ENCODE assay signal across 17 cellular contexts in genomic region chr2:204870053-204870452, GRCh38.
A peak's percentile ranks its signal among the peaks of the same experiment; 100 is the strongest.
DNase-seq lines count a peak whose midpoint lies in the region; ATAC-seq, FAIRE-seq and TF ChIP-seq lines count a peak whose summit lies in the region.
"Had no signal": no experiment of that assay in that cellular context is flagged by ENCODE, and none has a peak within 500 bp of the region (broad histone marks: within the 10 kb centered on the region; RNA-seq: fewer than 3 reads in every experiment).

No MANE protein-coding gene starts in this region.

- no peaks in the 10 kb centered on the region for H3K27me3 Mint-ChIP-seq in nephron (ENCODE audit: low read depth)

- H3K4me2 ChIP-seq in A549 (no peak overlapping the region), IMR-90 (ENCODE audit: low read depth, low read length) (no peak overlapping the region), K562 (ENCODE audit: insufficient read depth, low read length) (no peak overlapping the region)

- H4K8ac ChIP-seq in IMR-90 (ENCODE audit: low read depth in 2 of 2, low read length in 2 of 2), result no peak overlapping the region

- FAIRE-seq in A549 (lab: Jason Lieb, UNC), result no peak
- FAIRE-seq in K562 (lab: Jason Lieb, UNC), result no peak
- no peak for FAIRE-seq in HTR-8/SVneo (lab: Jason Lieb, UNC)
- FAIRE-seq: GM12892, GM19239 had no signal

- H3K9me1 ChIP-seq in IMR-90 (ENCODE audit: insufficient read depth, low read length) (peaks cover 6% of the 10 kb centered on the region; the same call in 1 of the 2 replicates), K562 (ENCODE audit: control insufficient read depth, insufficient read depth, low read length) (no peaks in the 10 kb centered on the region)

- no peaks in the 10 kb centered on the region for H3K4me1 ChIP-seq in A549
- H3K4me1 ChIP-seq in IMR-90 (ENCODE audit: control insufficient read depth, insufficient read depth, low read length), result peaks cover 4% of the 10 kb centered on the region
- no peaks in the 10 kb centered on the region for H3K4me1 ChIP-seq in K562 (replicated peaks in 1 of 2; ENCODE audit: control insufficient read depth in 2 of 2, insufficient read depth in 2 of 2, low read length in 2 of 2)
- H3K4me1 ChIP-seq: BE2C, HAP-1 had no signal

- H3K4me3 ChIP-seq in A549, result no peak overlapping the region
- no peak overlapping the region for H3K4me3 ChIP-seq in IMR-90 (ENCODE audit: insufficient read depth, low read depth, low read length)
- no peak overlapping the region for H3K4me3 ChIP-seq in K562
- H3K4me3 ChIP-seq: HAP-1 had no signal

- in situ Hi-C loops in IMR-90 (cut with MboI; ENCODE audit: low sequenced_read_pairs) (loop anchor here (5.0 to 25.0 kb wide), 2 partner anchors 533 to 807 kb away; no protein-coding TSS in a partner anchor), K562 (cut with MboI) (no loop called here)

- dilution Hi-C loops in IMR-90 (cut with HindIII; ENCODE audit: low sequenced_read_pairs, unreplicated experiment), result no loop called here

- BruUV-seq in IMR-90 (replicated peaks; lab: Mats Ljungman, UMichigan) (no TSS peak), K562 (replicated peaks; lab: Mats Ljungman, UMichigan) (no TSS peak)

- H3K4me3 Mint-ChIP-seq in nephron, result no peak overlapping the region
- H3K4me3 Mint-ChIP-seq: CD4-positive, alpha-beta memory T cell; IgD-negative memory B cell had no signal

- no peak overlapping the region for H3K27ac ChIP-seq in A549
- no peak overlapping the region for H3K27ac ChIP-seq in IMR-90 (ENCODE audit: insufficient read depth, low read length)
- no peak overlapping the region for H3K27ac ChIP-seq in K562 (ENCODE audit: extremely low read depth, low read depth, low read length)
- H3K27ac ChIP-seq: C4-2B had no signal

- H4K5ac ChIP-seq in IMR-90 (ENCODE audit: low read depth, low read length), result no peak overlapping the region; the same call in 1 of the 2 replicates

- H3K4ac ChIP-seq in IMR-90 (ENCODE audit: low read depth, low read length), result 0 out of 2 replicates have a peak overlapping the region, but pooled peaks have one; percentile 3

- no peak overlapping the region for H3K56ac ChIP-seq in IMR-90 (ENCODE audit: extremely low read depth, insufficient read depth, low read length)

- no peaks in the 10 kb centered on the region for H3K79me2 ChIP-seq in K562 (ENCODE audit: control insufficient read depth, insufficient read depth, low read length)

- no peak overlapping the region for H2BK5ac ChIP-seq in IMR-90 (ENCODE audit: low read depth, low read length, poor library complexity, severe bottlenecking)

- H3K9ac ChIP-seq in IMR-90 (ENCODE audit: low read depth, low read length) (no peak overlapping the region), K562 (ENCODE audit: insufficient read depth in 1 of 2, low read depth in 2 of 2, low read length in 2 of 2) (no peak overlapping the region)

- H4K20me1 ChIP-seq in IMR-90 (ENCODE audit: insufficient read depth, low read length) (peaks cover 4% of the 10 kb centered on the region; the same call in 1 of the 2 replicates), K562 (replicated peaks; ENCODE audit: control insufficient read depth, insufficient read depth, low read length) (no peaks in the 10 kb centered on the region)

- TF ChIP-seq POLR2A in A549 (IDR thresholded peaks at IDR 0.05; ENCODE audit: low read length) (no peak), IMR-90 (IDR thresholded peaks at IDR 0.05; ENCODE audit: low read depth, low read length) (no peak), K562 (conservative IDR thresholded peaks at IDR 0.05) (no peak)

- DNase-seq in A549 (ENCODE audit: low read depth in 1 of 2, low spot score in 1 of 2) (no peak), IMR-90 (no peak), K562 (ENCODE audit: extremely low read depth in 1 of 4, low spot score in 3 of 4) (no peak), NCI-H2029 treated with DMSO at 0.1 percent for 48 hours (lab: John Stamatoyannopoulos, UW) (no peak), HuH-7.5 (ENCODE audit: low spot score) (no peak), HTR-8/SVneo (ENCODE audit: insufficient read length, low spot score) (no peak)
- DNase-seq: BE2C; CD4-positive, alpha-beta memory T cell; DND-41; GDM1; GOT3 had no signal

- H3K23ac ChIP-seq in IMR-90 (ENCODE audit: low read depth, low read length), result no peak overlapping the region

- H3K27ac Mint-ChIP-seq in nephron, result peak overlapping the region in 2 of 3 experiments; percentile 51 to 82
- H3K27ac Mint-ChIP-seq: CD4-positive, alpha-beta memory T cell; IgD-negative memory B cell had no signal

- H2AK9ac ChIP-seq in IMR-90 (replicated peaks; ENCODE audit: low read depth, low read length, poor library complexity), result no peak overlapping the region

- ATAC-seq in A549 (no peak), IMR-90 (ENCODE audit: low read depth) (no peak), K562 (no peak)

- peaks cover under 1% of the 10 kb centered on the region for H3K36me3 Mint-ChIP-seq in nephron (ENCODE audit: low read depth)
- H3K36me3 Mint-ChIP-seq: IgD-negative memory B cell had no signal

- H3K18ac ChIP-seq in IMR-90 (ENCODE audit: low read depth, low read length), result no peak overlapping the region

- H3K79me1 ChIP-seq in IMR-90 (ENCODE audit: low read depth in 1 of 2, low read length in 2 of 2), result peaks cover 7 to 19% of the 10 kb centered on the region in 2 experiments; a peak in 3 of 4 replicates

- TF ChIP-seq RAD21 in A549 (conservative IDR thresholded peaks at IDR 0.05 in 1 of 2, IDR thresholded peaks at IDR 0.05 in 1 of 2) (no peak), IMR-90 (IDR thresholded peaks at IDR 0.05; ENCODE audit: low read length) (no peak), K562 (CRISPR knock-in tag; conservative IDR thresholded peaks at IDR 0.05 in 1 of 2, IDR thresholded peaks at IDR 0.05 in 1 of 2) (no peak)

- H3K4me1 Mint-ChIP-seq in nephron, result peaks cover 28% of the 10 kb centered on the region
- H3K4me1 Mint-ChIP-seq: IgD-negative memory B cell had no signal

- no peaks in the 10 kb centered on the region for H3K9me3 Mint-ChIP-seq in nephron

- WGBS in A549 (ENCODE audit: missing lambda C conversion rate), result 63% methylated on average over 2 of the region's 2 CpGs
- no CpG with 5 or more reads among the region's 2 CpGs for WGBS in IMR-90 (ENCODE audit: extremely low coverage in 2 of 2, insufficient read length in 1 of 2), 2 experiments
- WGBS in K562 (ENCODE audit: insufficient coverage, low coverage, missing lambda C conversion rate), result 7% methylated on average over 2 of the region's 2 CpGs

- POLR2A ChIA-PET in A549 (lab: Yijun Ruan, JAX) (no interaction called here), IMR-90 (lab: Charles Lee; ENCODE audit: unreplicated experiment) (no interaction called here), K562 (lab: Yijun Ruan, JAX) (no interaction called here)

- H3K27me3 ChIP-seq in IMR-90 (ENCODE audit: control insufficient read depth, insufficient read depth, low read length) (no peaks in the 10 kb centered on the region), K562 (ENCODE audit: control insufficient read depth in 2 of 2, insufficient read depth in 2 of 2, low read length in 2 of 2) (no peaks in the 10 kb centered on the region)
- H3K27me3 ChIP-seq: BE2C had no signal

- TF ChIP-seq EP300 in A549 (IDR thresholded peaks at IDR 0.05) (no peak), K562 (IDR thresholded peaks at IDR 0.05; ENCODE audit: low read length) (no peak)

- H2BK120ac ChIP-seq in IMR-90 (ENCODE audit: low read depth, low read length), result no peak overlapping the region

- intact Hi-C loops in IMR-90 (cut with micrococcal nuclease) (loop anchor here (2.0 to 5.0 kb wide), 2 partner anchors 608 to 813 kb away; partner anchors contain the start of gene NRP2), K562 (cut with micrococcal nuclease) (loop anchor here (5.0 to 10.0 kb wide), 2 partner anchors 322 to 545 kb away; no protein-coding TSS in a partner anchor)

- H2AK5ac ChIP-seq in IMR-90 (ENCODE audit: low read depth, low read length), result peak overlapping the region; percentile 3; the same call in 1 of the 2 replicates

- CTCF ChIA-PET in A549 (lab: Yijun Ruan, JAX), result interaction anchor here (6.3 kb wide), 1 partner anchor 807 kb away, joined by 56 read pairs; no protein-coding TSS in a partner anchor
- CTCF ChIA-PET in IMR-90 (lab: Yijun Ruan, JAX), result no interaction called here
- CTCF ChIA-PET in K562 (lab: Yijun Ruan, JAX; ENCODE audit: low intra/inter-chr PET ratio), result no interaction called here

- H4K91ac ChIP-seq in IMR-90 (ENCODE audit: insufficient read depth, low read depth, low read length), result no peak overlapping the region

- no peak for TF ChIP-seq CTCF in A549 (IDR thresholded peaks at IDR 0.05)
- TF ChIP-seq CTCF in IMR-90 (conservative IDR thresholded peaks at IDR 0.05; ENCODE audit: low read depth, low read length), result no peak
- TF ChIP-seq CTCF in K562 (IDR thresholded peaks at IDR 0.05 in 2 of 3, conservative IDR thresholded peaks at IDR 0.05 in 1 of 3; ENCODE audit: insufficient read depth in 2 of 3, low read depth in 1 of 3, low read length in 3 of 3), result no peak
- TF ChIP-seq CTCF in nephron (IDR thresholded peaks at IDR 0.05; ENCODE audit: unreplicated experiment in 3 of 3), result no peak

- H2AFZ ChIP-seq in IMR-90 (replicated peaks; ENCODE audit: low read length, poor library complexity) (no peak overlapping the region), K562 (ENCODE audit: low read depth, low read length) (no peak overlapping the region)

- H2BK20ac ChIP-seq in IMR-90 (ENCODE audit: low read depth, low read length), result peak overlapping the region; percentile 16; the same call in 1 of the 2 replicates

- H3K9me3 ChIP-seq in A549, result no peaks in the 10 kb centered on the region
- no peaks in the 10 kb centered on the region for H3K9me3 ChIP-seq in IMR-90 (ENCODE audit: control insufficient read depth, insufficient read depth, low read length)
- no peaks in the 10 kb centered on the region for H3K9me3 ChIP-seq in K562 (replicated peaks; ENCODE audit: control insufficient read depth, insufficient read depth, low read depth, low read length)
- H3K9me3 ChIP-seq: HAP-1 had no signal

- H3K36me3 ChIP-seq in IMR-90 (ENCODE audit: control insufficient read depth, insufficient read depth, low read length) (no peaks in the 10 kb centered on the region), K562 (ENCODE audit: control insufficient read depth, insufficient read depth, low read length) (no peaks in the 10 kb centered on the region)
- H3K36me3 ChIP-seq: BE2C, HAP-1 had no signal

- H2BK15ac ChIP-seq in IMR-90 (ENCODE audit: low read depth, low read length), result no peak overlapping the region

- no peak overlapping the region; the same call in 1 of the 2 replicates for H3K14ac ChIP-seq in IMR-90 (replicated peaks; ENCODE audit: low read depth, low read length)

TF ChIP-seq in A549, 52 proteins besides CTCF, POLR2A, EP300 and RAD21:
- TF ChIP-seq MAFK (IDR thresholded peaks at IDR 0.05; ENCODE audit: partially characterized antibody), result peak; percentile 64
- TF ChIP-seq ZFP36 (IDR thresholded peaks at IDR 0.05; ENCODE audit: borderline replicate concordance, partially characterized antibody), result no peak

TF ChIP-seq in IMR-90, 13 proteins besides CTCF, POLR2A, EP300 and RAD21 (continues in another document):
- peak; percentile 82 for TF ChIP-seq MAFK (IDR thresholded peaks at IDR 0.05; ENCODE audit: low read depth, low read length)

TF ChIP-seq in K562, 482 proteins besides CTCF, POLR2A, EP300 and RAD21 (continues in another document):
- TF ChIP-seq ZNF316 (IDR thresholded peaks at IDR 0.05), result peak; percentile 37; the same call in 1 of the 2 replicates
- no peak for TF ChIP-seq TCF3 (CRISPR knock-in tag; IDR thresholded peaks at IDR 0.05)
- no peak for TF ChIP-seq ZNF76 (CRISPR knock-in tag; IDR thresholded peaks at IDR 0.05; ENCODE audit: borderline replicate concordance)
- TF ChIP-seq NR2C2 (CRISPR knock-in tag; IDR thresholded peaks at IDR 0.05), result no peak
- TF ChIP-seq NR2C2 (tag; IDR thresholded peaks at IDR 0.05), result no peak

Comparison
In these comparisons a context has a peak if more than half of its experiments do, and no peak if none do; other contexts are left out.
1. Of the 35 proteins assayed by ChIP-seq in both K562 and A549: peak only in K562: none; only in A549: MAFK; in both: none; in neither: 34.